In genomic region chr5:33537240-33537639, GRCh38 we compare ENCODE assay signal across 16 cellular contexts.
A peak's percentile ranks its signal among the peaks of the same experiment; 100 is the strongest.
DNase-seq lines count a peak whose midpoint lies in the region; ATAC-seq and TF ChIP-seq lines count a peak whose summit lies in the region.
"Had no signal": no experiment of that assay in that cellular context is flagged by ENCODE, and none has a peak within 500 bp of the region (broad histone marks: within the 10 kb centered on the region; RNA-seq: fewer than 3 reads in every experiment).

No MANE protein-coding gene starts in this region.

- H3K9me3 ChIP-seq in heart left ventricle = no peaks in the 10 kb centered on the region
- H3K9me3 ChIP-seq in gastrocnemius medialis = no peaks in the 10 kb centered on the region
- H3K9me3 ChIP-seq in aorta (ENCODE audit: control insufficient read depth, low read length) = no peaks in the 10 kb centered on the region

- DNase-seq in heart left ventricle (no peak), left cardiac atrium (no peak), choroid plexus epithelial cell (ENCODE audit: low read depth) (peak; percentile 14), left ventricle myocardium superior (no peak), gastrocnemius medialis (no peak), kidney glomerular epithelial cell (lab: John Stamatoyannopoulos, UW) (no peak), aorta (no peak)
- DNase-seq: ACHN; Calu3; CD4-positive, CD25-positive, alpha-beta regulatory T cell; DMS 273 treated with DMSO at 0.1 percent for 48 hours; GM23248; IMR-90 had no signal

- no peaks in the 10 kb centered on the region for H3K36me3 ChIP-seq in heart left ventricle
- H3K36me3 ChIP-seq in gastrocnemius medialis = no peaks in the 10 kb centered on the region
- peaks cover 0 to 3% of the 10 kb centered on the region in 2 donors for H3K36me3 ChIP-seq in aorta (ENCODE audit: control insufficient read depth in 1 of 2, insufficient read depth in 2 of 2, low read length in 1 of 2)
- H3K36me3 ChIP-seq: BLaER1 treated with 17β-estradiol and CSF1 and Interleukin-3, amounts not matched to agents 10 nM and 100 nM had no signal

- in situ Hi-C loops in gastrocnemius medialis (cut with MboI; ENCODE audit: low sequenced_read_pairs in 4 of 4) = no loop called here

- peak in 3 of 4 donors; percentile 45 to 83 (median 69) for ATAC-seq in heart left ventricle
- ATAC-seq in left cardiac atrium = no peak
- ATAC-seq in left ventricle myocardium superior = peak; percentile 85
- ATAC-seq in gastrocnemius medialis = no peak
- no peak for ATAC-seq in GM21529 (IDR thresholded peaks at IDR 0.05; ENCODE audit: unreplicated experiment)
- ATAC-seq in aorta (ENCODE audit: low FRiP score) = no peak
- ATAC-seq: HCT116 had no signal

- WGBS in heart left ventricle, 4 donors = 55 to 77% (median 67%) methylated on average over 1 of the region's 1 CpG
- 22 to 38% methylated on average over 1 of the region's 1 CpG for WGBS in aorta, 2 donors

- H3K4me3 ChIP-seq in heart left ventricle (no peak overlapping the region), choroid plexus epithelial cell (ENCODE audit: low read depth, low read length) (no peak overlapping the region), gastrocnemius medialis (no peak overlapping the region), aorta (ENCODE audit: low read length in 2 of 2) (no peak overlapping the region)
- H3K4me3 ChIP-seq: BLaER1 treated with 17β-estradiol and CSF1 and Interleukin-3, amounts not matched to agents 10 nM and 100 nM; GM23248 had no signal

- TF ChIP-seq CTCF in heart left ventricle (IDR thresholded peaks at IDR 0.05) (no peak), choroid plexus epithelial cell (conservative IDR thresholded peaks at IDR 0.05; ENCODE audit: low read depth, low read length) (no peak), gastrocnemius medialis (IDR thresholded peaks at IDR 0.05 in 4 of 5, conservative IDR thresholded peaks at IDR 0.05 in 1 of 5) (no peak)

- H3K27ac ChIP-seq in heart left ventricle (no peak overlapping the region), gastrocnemius medialis (no peak overlapping the region), aorta (ENCODE audit: low read depth in 1 of 2, low read length in 2 of 2) (no peak overlapping the region)
- H3K27ac ChIP-seq: BLaER1 treated with 17β-estradiol and CSF1 and Interleukin-3, amounts not matched to agents 10 nM and 100 nM; GM23248 had no signal

- H3K27me3 ChIP-seq in heart left ventricle (no peaks in the 10 kb centered on the region), gastrocnemius medialis (no peaks in the 10 kb centered on the region), aorta (ENCODE audit: control insufficient read depth in 1 of 2, insufficient read depth in 2 of 2, low read length in 1 of 2) (no peaks in the 10 kb centered on the region)
- H3K27me3 ChIP-seq: BLaER1 treated with 17β-estradiol and CSF1 and Interleukin-3, amounts not matched to agents 10 nM and 100 nM had no signal

- intact Hi-C loops in heart left ventricle (cut with DNase I) = no loop called here
- intact Hi-C loops in left cardiac atrium (cut with DNase I) = no loop called here
- intact Hi-C loops in left ventricle myocardium superior (cut with micrococcal nuclease) = no loop called here
- intact Hi-C loops in gastrocnemius medialis (cut with DNase I; ENCODE audit: low total_unique reads) = no loop called here
- intact Hi-C loops in aorta (cut with DNase I) = no loop called here

- peaks cover 0 to 9% (median 0%) of the 10 kb centered on the region in 12 donors for H3K4me1 ChIP-seq in heart left ventricle
- H3K4me1 ChIP-seq in gastrocnemius medialis = no peaks in the 10 kb centered on the region
- H3K4me1 ChIP-seq in aorta (ENCODE audit: control insufficient read depth in 1 of 2, insufficient read depth in 2 of 2, low read length in 2 of 2) = peaks cover 0 to 4% of the 10 kb centered on the region in 2 donors
- H3K4me1 ChIP-seq: BLaER1 treated with 17β-estradiol and CSF1 and Interleukin-3, amounts not matched to agents 10 nM and 100 nM had no signal

- TF ChIP-seq POLR2A in heart left ventricle (IDR thresholded peaks at IDR 0.05) = no peak
- TF ChIP-seq POLR2A in gastrocnemius medialis (IDR thresholded peaks at IDR 0.05) = no peak

Comparison
In these comparisons a context has a peak if more than half of its experiments do, and no peak if none do; other contexts are left out.
1. ATAC-seq: peak in heart left ventricle (3 of 4) and left ventricle myocardium superior (single experiment); none in left cardiac atrium (0 of 2), gastrocnemius medialis (0 of 2), GM21529 (single experiment) and aorta (single experiment).